In genomic region chr3:171255236-171255806, GRCh38 we compare ENCODE assay signal across 8 cellular contexts.
DNase-seq lines count a peak whose midpoint lies in the region; ATAC-seq and TF ChIP-seq lines count a peak whose summit lies in the region.

No MANE protein-coding gene starts in this region.

- H3K27ac ChIP-seq in thymus (ENCODE audit: low read depth), result peak overlapping the region; percentile 82
- no peak overlapping the region for H3K27ac ChIP-seq in uterus

- peak overlapping the region; percentile 99 for H3K27ac Mint-ChIP-seq in activated naive CD4-positive, alpha-beta T cell treated with anti-CD3 and anti-CD28 coated beads, Interleukin-2, amount 10 ng/mL, durations not matched to agents 7 days and 5 days
- peak overlapping the region; percentile 98 for H3K27ac Mint-ChIP-seq in T-helper 17 cell

- H3K27me3 Mint-ChIP-seq in activated naive CD4-positive, alpha-beta T cell treated with anti-CD3 and anti-CD28 coated beads, Interleukin-2, amount 10 ng/mL, durations not matched to agents 7 days and 5 days, result no peaks in the 10 kb centered on the region
- no peaks in the 10 kb centered on the region for H3K27me3 Mint-ChIP-seq in T-helper 17 cell

- H3K9me3 ChIP-seq in T-helper 17 cell (ENCODE audit: control insufficient read depth, low read length, poor library complexity, severe bottlenecking) (no peaks in the 10 kb centered on the region), thymus (ENCODE audit: control insufficient read depth) (no peaks in the 10 kb centered on the region), uterus (no peaks in the 10 kb centered on the region)

- H3K36me3 ChIP-seq in thymus (ENCODE audit: control insufficient read depth, insufficient read depth), result no peaks in the 10 kb centered on the region
- H3K36me3 ChIP-seq in uterus, result no peaks in the 10 kb centered on the region

- peaks cover 11% of the 10 kb centered on the region for H3K9me3 Mint-ChIP-seq in activated naive CD4-positive, alpha-beta T cell treated with anti-CD3 and anti-CD28 coated beads, Interleukin-2, amount 10 ng/mL, durations not matched to agents 7 days and 5 days

- H3K4me1 Mint-ChIP-seq in activated naive CD4-positive, alpha-beta T cell treated with anti-CD3 and anti-CD28 coated beads, Interleukin-2, amount 10 ng/mL, durations not matched to agents 7 days and 5 days, result peaks cover 76% of the 10 kb centered on the region
- peaks cover 75% of the 10 kb centered on the region for H3K4me1 Mint-ChIP-seq in T-helper 17 cell

- no peak overlapping the region for H3K4me3 ChIP-seq in thymus (ENCODE audit: low read length)
- H3K4me3 ChIP-seq in uterus, result no peak overlapping the region

- peaks cover 59% of the 10 kb centered on the region for H3K36me3 Mint-ChIP-seq in activated naive CD4-positive, alpha-beta T cell treated with anti-CD3 and anti-CD28 coated beads, Interleukin-2, amount 10 ng/mL, durations not matched to agents 7 days and 5 days
- H3K36me3 Mint-ChIP-seq in T-helper 17 cell (ENCODE audit: low read depth), result peaks cover 2% of the 10 kb centered on the region

- H3K27me3 ChIP-seq in thymus (ENCODE audit: control insufficient read depth, insufficient read depth) (no peaks in the 10 kb centered on the region), uterus (no peaks in the 10 kb centered on the region)

- 13% methylated on average over 3 of the region's 3 CpGs for WGBS in thymus

- peak overlapping the region; percentile 49 for H3K4me3 Mint-ChIP-seq in activated naive CD4-positive, alpha-beta T cell treated with anti-CD3 and anti-CD28 coated beads, Interleukin-2, amount 10 ng/mL, durations not matched to agents 7 days and 5 days
- H3K4me3 Mint-ChIP-seq in T-helper 17 cell, result peak overlapping the region; percentile 58

- intact Hi-C loops in uterus (cut with DNase I; ENCODE audit: low total_unique reads), result no loop called here

- peak; percentile 74 for ATAC-seq in HG02840 (IDR thresholded peaks at IDR 0.05; ENCODE audit: low FRiP score, unreplicated experiment)
- peak; percentile 70 for ATAC-seq in T-helper 17 cell

- CTCF ChIA-PET in activated naive CD4-positive, alpha-beta T cell treated with anti-CD3 and anti-CD28 coated beads, Interleukin-2, amount 10 ng/mL, durations not matched to agents 7 days and 5 days (lab: Charles Lee), result interaction anchor here (0.6 to 0.9 kb wide), 5 partner anchors 12 to 67 kb away, joined by 3 read pairs; no protein-coding TSS in a partner anchor

- peaks cover 9% of the 10 kb centered on the region for H3K4me1 ChIP-seq in thymus (ENCODE audit: control insufficient read depth, insufficient read depth, low read length)
- no peaks in the 10 kb centered on the region for H3K4me1 ChIP-seq in uterus

- TF ChIP-seq CTCF in uterus (IDR thresholded peaks at IDR 0.05), result no peak

- DNase-seq in activated naive CD4-positive, alpha-beta T cell treated with anti-CD3 and anti-CD28 coated beads, Interleukin-2, amount 10 ng/mL, durations not matched to agents 7 days and 5 days, result peak; percentile 32
- no peak for DNase-seq in activated naive CD4-positive, alpha-beta T cell (lab: John Stamatoyannopoulos, UW)
- DNase-seq in T-helper 17 cell (no peak), glomerular visceral epithelial cell (ENCODE audit: extremely low spot score) (no peak), uterus (no peak), NCI-H1048 (lab: John Stamatoyannopoulos, UW) (no peak)

- no peak for TF ChIP-seq POLR2A in uterus (IDR thresholded peaks at IDR 0.05)
